Comparison of ENCODE assay signal across 10 cellular contexts in the genomic region with DNA sequence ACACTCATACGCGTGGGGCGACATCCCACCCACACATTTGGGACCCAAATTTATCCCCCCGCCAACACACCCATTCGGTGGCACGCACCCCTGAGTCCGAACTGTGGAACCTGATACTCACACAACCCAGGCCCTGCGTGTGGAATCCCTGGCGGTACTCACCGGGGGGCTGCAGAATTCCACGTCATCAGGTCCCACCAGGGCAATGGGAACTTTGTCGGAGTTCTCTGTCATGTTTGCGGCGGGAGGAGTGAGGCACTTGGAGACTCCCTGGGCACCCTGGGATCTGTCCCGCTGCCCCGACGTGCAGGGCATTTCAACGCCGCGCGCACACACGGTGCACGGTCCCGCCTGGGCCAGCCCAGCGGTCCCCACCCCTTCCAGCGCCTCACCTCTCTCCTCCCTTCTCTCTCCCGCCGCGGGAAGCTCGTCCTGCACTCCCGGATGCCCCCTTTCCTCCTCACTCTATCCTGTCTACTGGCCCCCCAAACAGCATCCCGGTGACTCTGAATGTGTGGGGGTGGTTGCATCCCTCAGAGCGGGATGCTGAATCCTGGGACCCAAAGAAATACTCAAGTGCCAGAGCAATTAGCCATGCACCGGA. TPM values are rescaled to one million over a fixed set of nuclear protein-coding genes. Genes with fewer than 3 reads are reported as not detected.
A peak's percentile ranks its signal among the peaks of the same experiment; 100 is the strongest.
DNase-seq lines count a peak whose midpoint lies in the region; ATAC-seq and TF ChIP-seq lines count a peak whose summit lies in the region.
"Had no signal": no experiment of that assay in that cellular context is flagged by ENCODE, and none has a peak within 500 bp of the region (broad histone marks: within the 10 kb centered on the region; RNA-seq: fewer than 3 reads in every experiment).

A gene (minus strand): TSS at position 353 of the 604 bp plus-strand sequence. CDS start 119 bp downstream, at position 234.

- H3K9me3 ChIP-seq in T-helper 17 cell (ENCODE audit: control insufficient read depth, low read length, poor library complexity, severe bottlenecking) (no peaks in the 10 kb centered on the region), prostate gland (no peaks in the 10 kb centered on the region)

- TF ChIP-seq POLR2A in prostate gland (IDR thresholded peaks at IDR 0.05): no peak

- peak within 1 kb of the TSS; percentile 23 to 36 for H3K4me3 ChIP-seq in prostate gland

- H3K27ac Mint-ChIP-seq in CD14-positive monocyte (no peak within 1 kb of the TSS), T-helper 17 cell (no peak within 1 kb of the TSS)

- DNase-seq in CD14-positive monocyte (ENCODE audit: low spot score): no peak
- no peak for DNase-seq in T-helper 17 cell
- DNase-seq in foreskin keratinocyte: no peak
- DNase-seq in prostate gland (ENCODE audit: low spot score): no peak
- no peak for DNase-seq in NCI-H524 (lab: John Stamatoyannopoulos, UW)
- no peak for DNase-seq in cortex of kidney (lab: John Stamatoyannopoulos, UW)
- DNase-seq in GM13976 (ENCODE audit: low spot score): no peak
- DNase-seq in KG1 (lab: John Stamatoyannopoulos, UW): no peak
- DNase-seq: NCI-H2081 had no signal

- H3K4me1 ChIP-seq in foreskin keratinocyte (no peaks in the 10 kb centered on the region), prostate gland (replicated peaks) (no peaks in the 10 kb centered on the region)

- no peaks in the 10 kb centered on the region for H3K36me3 Mint-ChIP-seq in CD14-positive monocyte
- H3K36me3 Mint-ChIP-seq in T-helper 17 cell (ENCODE audit: low read depth): peaks cover 2% of the 10 kb centered on the region

- H3K4me3 Mint-ChIP-seq in CD14-positive monocyte: peak within 1 kb of the TSS; percentile 69 to 89
- peak within 1 kb of the TSS; percentile 62 for H3K4me3 Mint-ChIP-seq in T-helper 17 cell

- no peaks in the 10 kb centered on the region for H3K36me3 ChIP-seq in prostate gland

- TF ChIP-seq CTCF in CD14-positive monocyte (IDR thresholded peaks at IDR 0.05) (no peak), foreskin keratinocyte (conservative IDR thresholded peaks at IDR 0.05) (no peak), prostate gland (IDR thresholded peaks at IDR 0.05) (no peak), GM13976 (IDR thresholded peaks at IDR 0.05; ENCODE audit: borderline replicate concordance, control extremely low read depth, extremely low read depth, insufficient read depth, missing control alignments) (no peak)

- H3K27ac ChIP-seq in foreskin keratinocyte: no peak within 1 kb of the TSS
- no peak within 1 kb of the TSS for H3K27ac ChIP-seq in prostate gland

- ATAC-seq in T-helper 17 cell (no peak), foreskin keratinocyte (peak; percentile 38)

- peaks cover 0 to 9% (median 3%) of the 10 kb centered on the region in 7 donors for H3K9me3 Mint-ChIP-seq in CD14-positive monocyte

- in situ Hi-C loops in GM13976 (cut with MboI; ENCODE audit: low sequenced_read_pairs, unreplicated experiment): no loop called here

- intact Hi-C loops in CD14-positive monocyte (cut with micrococcal nuclease): no loop called here
- intact Hi-C loops in prostate gland (cut with DNase I): no loop called here

- peaks cover 33 to 54% (median 46%) of the 10 kb centered on the region in 3 donors for H3K27me3 Mint-ChIP-seq in CD14-positive monocyte (ENCODE audit: low read depth in 3 of 3)
- H3K27me3 Mint-ChIP-seq in T-helper 17 cell: peaks cover 52% of the 10 kb centered on the region

- WGBS in prostate gland: 6% methylated on average over 33 of the region's 34 CpGs

- H3K27me3 ChIP-seq in foreskin keratinocyte (peaks cover 60% of the 10 kb centered on the region), prostate gland (replicated peaks; ENCODE audit: insufficient read depth) (no peaks in the 10 kb centered on the region)

- H3K4me1 Mint-ChIP-seq in CD14-positive monocyte (peaks cover 12% of the 10 kb centered on the region), T-helper 17 cell (no peaks in the 10 kb centered on the region)

RNA-seq across cellular contexts. Expression of the gene that starts here (rescaled TPM):
- polyA plus RNA-seq in CD14-positive monocyte: not detected
- not detected for total RNA-seq in T-helper 17 cell
- not detected in 2 replicates for total RNA-seq in foreskin keratinocyte
- polyA plus RNA-seq in foreskin keratinocyte: not detected in 2 replicates
- 1 to 10 TPM in 1 of 2 donors, not detected in 1; 5.6 TPM for total RNA-seq in prostate gland
- total RNA-seq: SK-MEL-5 had no signal

Comparison
In these comparisons a context has a peak if more than half of its experiments do, and no peak if none do; other contexts are left out.
1. Peak in ATAC-seq in foreskin keratinocyte; RNA of the gene not detected or under 1 TPM.